8 cellular contexts compared by ENCODE assay signal in genomic region chr2:24382363-24383021, GRCh38. TPM values are rescaled to one million over a fixed set of nuclear protein-coding genes. Genes with fewer than 3 reads are reported as not detected.
DNase-seq lines count a peak whose midpoint lies in the region; ATAC-seq lines count a peak whose summit lies in the region.

No MANE protein-coding gene starts in this region.

- POLR2A ChIA-PET in activated CD4-positive, alpha-beta memory T cell treated with anti-CD3 and anti-CD28 coated beads, Interleukin-2, amount 10 ng/mL, durations not matched to agents 7 days and 5 days (lab: Charles Lee) = no interaction called here

- H3K36me3 Mint-ChIP-seq in activated CD4-positive, alpha-beta memory T cell treated with anti-CD3 and anti-CD28 coated beads, Interleukin-2, amount 10 ng/mL, durations not matched to agents 7 days and 5 days (ENCODE audit: low read depth) = no peaks in the 10 kb centered on the region
- no peaks in the 10 kb centered on the region for H3K36me3 Mint-ChIP-seq in effector memory CD8-positive, alpha-beta T cell (ENCODE audit: insufficient read depth)
- no peaks in the 10 kb centered on the region for H3K36me3 Mint-ChIP-seq in stimulated activated memory B cell treated with anti-CD40 and anti-IgM and Interleukin-4, amounts not matched to agents 10 μg/mL and 1 μg/mL and 100 μg/mL, for 72 hours

- CTCF ChIA-PET in activated CD4-positive, alpha-beta memory T cell treated with anti-CD3 and anti-CD28 coated beads, Interleukin-2, amount 10 ng/mL, durations not matched to agents 7 days and 5 days (lab: Charles Lee) = interaction anchor here (1.9 kb wide), 2 partner anchors 53 to 150 kb away, joined by 5 read pairs; no protein-coding TSS in a partner anchor

- DNase-seq in DMS79 treated with DMSO at 0.1 percent for 48 hours (lab: John Stamatoyannopoulos, UW) (peak; percentile 61), NCI-H748 treated with DMSO at 0.1 percent for 48 hours (lab: John Stamatoyannopoulos, UW) (peak; percentile 67), midbrain (lab: John Stamatoyannopoulos, UW) (peak; percentile 66)
- DNase-seq in activated CD4-positive, alpha-beta memory T cell treated with anti-CD3 and anti-CD28 coated beads, Interleukin-2, amount 10 ng/mL, durations not matched to agents 7 days and 5 days = peak; percentile 63
- peak; percentile 49 to 56 (median 53) for DNase-seq in effector memory CD8-positive, alpha-beta T cell

- H3K27me3 Mint-ChIP-seq in activated CD4-positive, alpha-beta memory T cell treated with anti-CD3 and anti-CD28 coated beads, Interleukin-2, amount 10 ng/mL, durations not matched to agents 7 days and 5 days = no peaks in the 10 kb centered on the region
- no peaks in the 10 kb centered on the region for H3K27me3 Mint-ChIP-seq in effector memory CD8-positive, alpha-beta T cell
- no peaks in the 10 kb centered on the region for H3K27me3 Mint-ChIP-seq in stimulated activated memory B cell treated with anti-CD40 and anti-IgM and Interleukin-4, amounts not matched to agents 10 μg/mL and 1 μg/mL and 100 μg/mL, for 72 hours

- H3K9me3 Mint-ChIP-seq in activated CD4-positive, alpha-beta memory T cell treated with anti-CD3 and anti-CD28 coated beads, Interleukin-2, amount 10 ng/mL, durations not matched to agents 7 days and 5 days = no peaks in the 10 kb centered on the region
- no peaks in the 10 kb centered on the region for H3K9me3 Mint-ChIP-seq in effector memory CD8-positive, alpha-beta T cell
- no peaks in the 10 kb centered on the region for H3K9me3 Mint-ChIP-seq in stimulated activated memory B cell treated with anti-CD40 and anti-IgM and Interleukin-4, amounts not matched to agents 10 μg/mL and 1 μg/mL and 100 μg/mL, for 72 hours

- ATAC-seq in HG03175 (IDR thresholded peaks at IDR 0.05; ENCODE audit: unreplicated experiment) = peak; percentile 64
- peak; percentile 91 for ATAC-seq in effector memory CD8-positive, alpha-beta T cell (replicated peaks)
- ATAC-seq in stimulated activated memory B cell treated with anti-CD40 and anti-IgM and Interleukin-4, amounts not matched to agents 10 μg/mL and 1 μg/mL and 100 μg/mL, for 72 hours = peak; percentile 67
- no peak for ATAC-seq in HG02973 (IDR thresholded peaks at IDR 0.05; ENCODE audit: unreplicated experiment)

- H3K4me3 Mint-ChIP-seq in activated CD4-positive, alpha-beta memory T cell treated with anti-CD3 and anti-CD28 coated beads, Interleukin-2, amount 10 ng/mL, durations not matched to agents 7 days and 5 days = no peak overlapping the region
- H3K4me3 Mint-ChIP-seq in effector memory CD8-positive, alpha-beta T cell = no peak overlapping the region
- H3K4me3 Mint-ChIP-seq in stimulated activated memory B cell treated with anti-CD40 and anti-IgM and Interleukin-4, amounts not matched to agents 10 μg/mL and 1 μg/mL and 100 μg/mL, for 72 hours = no peak overlapping the region

- no peak overlapping the region for H3K27ac Mint-ChIP-seq in activated CD4-positive, alpha-beta memory T cell treated with anti-CD3 and anti-CD28 coated beads, Interleukin-2, amount 10 ng/mL, durations not matched to agents 7 days and 5 days
- no peak overlapping the region for H3K27ac Mint-ChIP-seq in effector memory CD8-positive, alpha-beta T cell
- no peak overlapping the region for H3K27ac Mint-ChIP-seq in stimulated activated memory B cell treated with anti-CD40 and anti-IgM and Interleukin-4, amounts not matched to agents 10 μg/mL and 1 μg/mL and 100 μg/mL, for 72 hours

- H3K4me1 Mint-ChIP-seq in activated CD4-positive, alpha-beta memory T cell treated with anti-CD3 and anti-CD28 coated beads, Interleukin-2, amount 10 ng/mL, durations not matched to agents 7 days and 5 days = no peaks in the 10 kb centered on the region
- H3K4me1 Mint-ChIP-seq in effector memory CD8-positive, alpha-beta T cell (ENCODE audit: low read depth in 2 of 2) = no peaks in the 10 kb centered on the region
- H3K4me1 Mint-ChIP-seq in stimulated activated memory B cell treated with anti-CD40 and anti-IgM and Interleukin-4, amounts not matched to agents 10 μg/mL and 1 μg/mL and 100 μg/mL, for 72 hours = no peaks in the 10 kb centered on the region

RNA-seq across cellular contexts. Expression of gene ITSN2, which starts 22.2 kb away (rescaled TPM):
- total RNA-seq in activated CD4-positive, alpha-beta memory T cell treated with anti-CD3 and anti-CD28 coated beads, Interleukin-2, amount 10 ng/mL, durations not matched to agents 7 days and 5 days = 10 to 100 TPM; 75.6 to 75.7 TPM
